ENCODE assay signal across 9 cellular contexts in genomic region chr7:78770422-78771410, GRCh38.
DNase-seq lines count a peak whose midpoint lies in the region; ATAC-seq and TF ChIP-seq lines count a peak whose summit lies in the region.
"Had no signal": no experiment of that assay in that cellular context is flagged by ENCODE, and none has a peak within 500 bp of the region (broad histone marks: within the 10 kb centered on the region; RNA-seq: fewer than 3 reads in every experiment).

No MANE protein-coding gene starts in this region.

- peaks cover 14% of the 10 kb centered on the region for H3K4me1 ChIP-seq in lower lobe of right lung

- H3K9me3 ChIP-seq in lower lobe of right lung, result no peaks in the 10 kb centered on the region

- no peaks in the 10 kb centered on the region for H3K36me3 ChIP-seq in lower lobe of right lung

- peak; percentile 13 for DNase-seq in NCI-H82 (lab: John Stamatoyannopoulos, UW)
- DNase-seq in NCI-H82 treated with DMSO at 0.1 percent for 48 hours (lab: John Stamatoyannopoulos, UW; ENCODE audit: unreplicated experiment), result no peak
- peak in 34 of 58 donors; percentile 1 to 63 (median 28) for DNase-seq in anterior cingulate cortex (lab: John Stamatoyannopoulos, UW)
- peak; percentile 69 for DNase-seq in inferior parietal cortex (ENCODE audit: extremely low spot score)
- no peak for DNase-seq in lower lobe of right lung
- no peak for DNase-seq in KG1 (lab: John Stamatoyannopoulos, UW)
- no peak for DNase-seq in stimulated activated CD4-positive, alpha-beta T cell treated with anti-CD3 and anti-CD28 coated beads, Interleukin-1b, Interleukin-23, amount 100 ng/mL, for 48 hours
- no peak for DNase-seq in NCI-H1436 (lab: John Stamatoyannopoulos, UW)
- DNase-seq: CD4-positive, CD25-positive, alpha-beta regulatory T cell had no signal

- intact Hi-C loops in lower lobe of right lung (cut with DNase I), result no loop called here

- no peak for TF ChIP-seq CTCF in lower lobe of right lung (IDR thresholded peaks at IDR 0.05)

- no peak overlapping the region for H3K27ac ChIP-seq in lower lobe of right lung

- no peak overlapping the region for H3K4me3 ChIP-seq in lower lobe of right lung

- H3K27me3 ChIP-seq in lower lobe of right lung (ENCODE audit: low read depth), result no peaks in the 10 kb centered on the region

- ATAC-seq in lower lobe of right lung, result no peak

Comparison
In these comparisons a context has a peak if more than half of its experiments do, and no peak if none do; other contexts are left out.
1. DNase-seq: peak in NCI-H82 (single experiment), anterior cingulate cortex (34 of 58) and inferior parietal cortex (single experiment); none in NCI-H82 treated with DMSO at 0.1 percent for 48 hours (single experiment), lower lobe of right lung (single experiment), KG1 (single experiment), stimulated activated CD4-positive, alpha-beta T cell treated with anti-CD3 and anti-CD28 coated beads, Interleukin-1b, Interleukin-23, amount 100 ng/mL, for 48 hours (single experiment) and NCI-H1436 (single experiment).